25 cellular contexts compared by ENCODE assay signal in genomic region chr2:12998701-12999100, GRCh38.
"Had no signal": no experiment of that assay in that cellular context is flagged by ENCODE, and none has a peak within 500 bp of the region (broad histone marks: within the 10 kb centered on the region; RNA-seq: fewer than 3 reads in every experiment).

No MANE protein-coding gene starts in this region.

- ATAC-seq: naive thymus-derived CD8-positive, alpha-beta T cell; natural killer cell treated with Interleukin-12 subunit alpha and Interleukin-12 subunit beta and Interleukin-15 and Interleukin-18, amount 100 ng/mL, for 72 hours; psoas muscle; right cardiac atrium; stimulated activated effector memory CD8-positive, alpha-beta T cell treated with anti-CD3 and anti-CD28 coated beads, Interleukin-12 subunit alpha, Interleukin-12 subunit beta, amount 100 ng/mL, for 72 hours; stimulated activated naive B cell treated with anti-CD40 and anti-IgM and Interleukin-4, amounts not matched to agents 10 μg/mL and 1 μg/mL and 100 μg/mL, for 72 hours had no signal

- H3K36me3 ChIP-seq: neural progenitor cell, right lobe of liver, sigmoid colon, stomach, thoracic aorta, thyroid gland, upper lobe of left lung, vagina had no signal

- H3K79me2 ChIP-seq: parathyroid adenoma had no signal

- H3K27ac ChIP-seq: neural progenitor cell, parathyroid adenoma, psoas muscle, right lobe of liver, sigmoid colon, stomach, thoracic aorta, thyroid gland, upper lobe of left lung, vagina had no signal

- H3K4me2 ChIP-seq: neural progenitor cell had no signal

- H3K4me1 ChIP-seq: parathyroid adenoma, psoas muscle, right lobe of liver, thyroid gland had no signal

- H2AFZ ChIP-seq: neural progenitor cell, parathyroid adenoma had no signal

- H3K4me3 ChIP-seq: neural progenitor cell, psoas muscle, right lobe of liver, sigmoid colon, stomach, thoracic aorta, thyroid gland, tibial nerve, upper lobe of left lung, vagina had no signal

- H3K27me3 ChIP-seq: neural progenitor cell, right lobe of liver, sigmoid colon, stomach, thyroid gland, tibial nerve, upper lobe of left lung, vagina had no signal

- H3K9me3 ChIP-seq: psoas muscle, right lobe of liver, sigmoid colon, stomach, thoracic aorta, thyroid gland, tibial nerve, upper lobe of left lung, vagina had no signal

- DNase-seq: naive thymus-derived CD8-positive, alpha-beta T cell; occipital lobe; posterior cingulate gyrus; psoas muscle; right cardiac atrium; right lobe of liver; sigmoid colon; small intestine; stimulated activated CD4-positive, alpha-beta T cell treated with anti-CD3 and anti-CD28 coated beads, Interleukin-15, amount 100 ng/mL, for 24 hours; stimulated activated CD4-positive, alpha-beta T cell treated with anti-CD3 and anti-CD28 coated beads, Interleukin-2, amount 100 ng/mL, for 24 hours; stimulated activated CD4-positive, alpha-beta T cell treated with anti-CD3 and anti-CD28 coated beads, Interleukin-2, amount 100 ng/mL, for 48 hours; stimulated activated CD4-positive, alpha-beta T cell treated with anti-CD3 and anti-CD28 coated beads, Interleukin-4, amount 100 ng/mL, for 24 hours; stimulated activated naive B cell treated with anti-CD40 and anti-IgM and Interleukin-4, amounts not matched to agents 10 μg/mL and 1 μg/mL and 100 μg/mL, for 72 hours; stimulated activated naive CD4-positive, alpha-beta T cell treated with Interleukin-2 at 50 U/mL for 16 hours; stomach; thyroid gland; trophoblast cell; upper lobe of left lung had no signal
